In genomic region chr12:19483727-19484126, GRCh38 we compare ENCODE assay signal across 12 cellular contexts. TPM values are rescaled to one million over a fixed set of nuclear protein-coding genes. Genes with fewer than 3 reads are reported as not detected.
DNase-seq lines count a peak whose midpoint lies in the region; ATAC-seq and TF ChIP-seq lines count a peak whose summit lies in the region.
"Had no signal": no experiment of that assay in that cellular context is flagged by ENCODE, and none has a peak within 500 bp of the region (broad histone marks: within the 10 kb centered on the region; RNA-seq: fewer than 3 reads in every experiment).

No MANE protein-coding gene starts in this region.

- peak overlapping the region; percentile 46 for H3K4me3 Mint-ChIP-seq in activated T-cell treated with anti-CD3 and anti-CD28 coated beads, Interleukin-2, amount 50 U/mL, for 4 hours
- no peak overlapping the region for H3K4me3 Mint-ChIP-seq in activated CD8-positive, alpha-beta T cell treated with anti-CD3 and anti-CD28 coated beads, Interleukin-2, amount 10 ng/mL, durations not matched to agents 7 days and 5 days
- H3K4me3 Mint-ChIP-seq in endothelial cell (ENCODE audit: unreplicated experiment) = no peak overlapping the region
- H3K4me3 Mint-ChIP-seq in stimulated activated memory B cell treated with anti-CD40 and anti-IgM and Interleukin-4, amounts not matched to agents 10 μg/mL and 1 μg/mL and 100 μg/mL, for 72 hours = no peak overlapping the region

- H3K4me2 ChIP-seq in OCI-LY7 (ENCODE audit: low read length) = no peak overlapping the region

- no peak for DNase-seq in activated T-cell treated with anti-CD3 and anti-CD28 coated beads, Interleukin-2, amount 50 U/mL, for 4 hours
- DNase-seq in activated T-cell treated with anti-CD3 and anti-CD28 coated beads, Interleukin-2, amount 50 U/mL, for 48 hours = no peak
- no peak for DNase-seq in activated CD8-positive, alpha-beta T cell treated with anti-CD3 and anti-CD28 coated beads, Interleukin-2, amount 10 ng/mL, durations not matched to agents 7 days and 5 days
- no peak for DNase-seq in endothelial cell (ENCODE audit: low spot score)
- no peak for DNase-seq in OCI-LY7 (ENCODE audit: low spot score)
- DNase-seq in GM20000 (ENCODE audit: low spot score) = no peak
- DNase-seq: effector CD4-positive, alpha-beta T cell; NCI-H1048; NCI-H345 had no signal

- H3K4me3 ChIP-seq in OCI-LY7 (ENCODE audit: low read depth, low read length, poor library complexity, severe bottlenecking) = no peak overlapping the region
- H3K4me3 ChIP-seq: skin epidermis had no signal

- intact Hi-C loops in OCI-LY7 (cut with micrococcal nuclease; ENCODE audit: unreplicated experiment) = no loop called here

- peaks cover 96% of the 10 kb centered on the region for H3K79me2 ChIP-seq in OCI-LY7 (ENCODE audit: insufficient read depth, low read depth, low read length)

- H3K27ac ChIP-seq in OCI-LY7 (ENCODE audit: low read depth, low read length, poor library complexity, severe bottlenecking) = no peak overlapping the region

- no peak overlapping the region for H2AFZ ChIP-seq in OCI-LY7 (ENCODE audit: low read length)

- peaks cover 96% of the 10 kb centered on the region for H3K36me3 ChIP-seq in OCI-LY7 (ENCODE audit: insufficient read depth, low read length)

- H3K27me3 Mint-ChIP-seq in activated T-cell treated with anti-CD3 and anti-CD28 coated beads, Interleukin-2, amount 50 U/mL, for 4 hours (ENCODE audit: low read depth) = no peaks in the 10 kb centered on the region
- no peaks in the 10 kb centered on the region for H3K27me3 Mint-ChIP-seq in activated CD8-positive, alpha-beta T cell treated with anti-CD3 and anti-CD28 coated beads, Interleukin-2, amount 10 ng/mL, durations not matched to agents 7 days and 5 days (ENCODE audit: low read depth)
- peaks cover 6% of the 10 kb centered on the region for H3K27me3 Mint-ChIP-seq in endothelial cell (ENCODE audit: unreplicated experiment)
- no peaks in the 10 kb centered on the region for H3K27me3 Mint-ChIP-seq in stimulated activated memory B cell treated with anti-CD40 and anti-IgM and Interleukin-4, amounts not matched to agents 10 μg/mL and 1 μg/mL and 100 μg/mL, for 72 hours

- no peak for ATAC-seq in activated T-cell treated with anti-CD3 and anti-CD28 coated beads, Interleukin-2, amount 50 U/mL, for 4 hours
- no peak for ATAC-seq in activated CD8-positive, alpha-beta T cell treated with anti-CD3 and anti-CD28 coated beads, Interleukin-2, amount 10 ng/mL, durations not matched to agents 7 days and 5 days
- no peak for ATAC-seq in stimulated activated memory B cell treated with anti-CD40 and anti-IgM and Interleukin-4, amounts not matched to agents 10 μg/mL and 1 μg/mL and 100 μg/mL, for 72 hours
- ATAC-seq in HG03045 (IDR thresholded peaks at IDR 0.05; ENCODE audit: unreplicated experiment) = no peak

- H4K20me1 ChIP-seq in OCI-LY7 (ENCODE audit: insufficient read depth, low read length) = peaks cover 6% of the 10 kb centered on the region; the same call in 1 of the 2 replicates

- H3K4me1 Mint-ChIP-seq in activated T-cell treated with anti-CD3 and anti-CD28 coated beads, Interleukin-2, amount 50 U/mL, for 4 hours (ENCODE audit: low read depth) = peaks cover 52% of the 10 kb centered on the region
- H3K4me1 Mint-ChIP-seq in activated CD8-positive, alpha-beta T cell treated with anti-CD3 and anti-CD28 coated beads, Interleukin-2, amount 10 ng/mL, durations not matched to agents 7 days and 5 days (ENCODE audit: low read depth) = peaks cover 61% of the 10 kb centered on the region
- H3K4me1 Mint-ChIP-seq in endothelial cell (ENCODE audit: unreplicated experiment) = peaks cover 23% of the 10 kb centered on the region
- peaks cover 48% of the 10 kb centered on the region for H3K4me1 Mint-ChIP-seq in stimulated activated memory B cell treated with anti-CD40 and anti-IgM and Interleukin-4, amounts not matched to agents 10 μg/mL and 1 μg/mL and 100 μg/mL, for 72 hours

- H3K36me3 Mint-ChIP-seq in activated T-cell treated with anti-CD3 and anti-CD28 coated beads, Interleukin-2, amount 50 U/mL, for 4 hours (ENCODE audit: insufficient read depth) = peaks cover 59% of the 10 kb centered on the region
- H3K36me3 Mint-ChIP-seq in activated CD8-positive, alpha-beta T cell treated with anti-CD3 and anti-CD28 coated beads, Interleukin-2, amount 10 ng/mL, durations not matched to agents 7 days and 5 days (ENCODE audit: low read depth) = peaks cover 78% of the 10 kb centered on the region
- peaks cover 29% of the 10 kb centered on the region for H3K36me3 Mint-ChIP-seq in endothelial cell (ENCODE audit: low read depth, unreplicated experiment)
- peaks cover 65% of the 10 kb centered on the region for H3K36me3 Mint-ChIP-seq in stimulated activated memory B cell treated with anti-CD40 and anti-IgM and Interleukin-4, amounts not matched to agents 10 μg/mL and 1 μg/mL and 100 μg/mL, for 72 hours

- no peaks in the 10 kb centered on the region for H3K9me2 ChIP-seq in OCI-LY7 (ENCODE audit: insufficient read depth, low read length)

- H3K4me1 ChIP-seq in OCI-LY7 (ENCODE audit: insufficient read depth, low read length, poor library complexity, severe bottlenecking) = no peaks in the 10 kb centered on the region

- POLR2A ChIA-PET in activated CD8-positive, alpha-beta T cell treated with anti-CD3 and anti-CD28 coated beads, Interleukin-2, amount 10 ng/mL, durations not matched to agents 7 days and 5 days (lab: Charles Lee) = no interaction called here
- POLR2A ChIA-PET in OCI-LY7 (lab: Charles Lee) = no interaction called here

- CTCF ChIA-PET in activated CD8-positive, alpha-beta T cell treated with anti-CD3 and anti-CD28 coated beads, Interleukin-2, amount 10 ng/mL, durations not matched to agents 7 days and 5 days (lab: Charles Lee) = no interaction called here
- CTCF ChIA-PET in OCI-LY7 (lab: Charles Lee; ENCODE audit: unreplicated experiment) = no interaction called here

- peak overlapping the region; percentile 85 for H3K27ac Mint-ChIP-seq in activated CD8-positive, alpha-beta T cell treated with anti-CD3 and anti-CD28 coated beads, Interleukin-2, amount 10 ng/mL, durations not matched to agents 7 days and 5 days
- H3K27ac Mint-ChIP-seq in endothelial cell (ENCODE audit: unreplicated experiment) = peak overlapping the region; percentile 62
- peak overlapping the region; percentile 77 for H3K27ac Mint-ChIP-seq in stimulated activated memory B cell treated with anti-CD40 and anti-IgM and Interleukin-4, amounts not matched to agents 10 μg/mL and 1 μg/mL and 100 μg/mL, for 72 hours

- no TSS peak for BruUV-seq in OCI-LY7 (replicated peaks; lab: Mats Ljungman, UMichigan)

- H3K9me3 Mint-ChIP-seq in activated T-cell treated with anti-CD3 and anti-CD28 coated beads, Interleukin-2, amount 50 U/mL, for 4 hours = peaks cover 12% of the 10 kb centered on the region
- H3K9me3 Mint-ChIP-seq in activated CD8-positive, alpha-beta T cell treated with anti-CD3 and anti-CD28 coated beads, Interleukin-2, amount 10 ng/mL, durations not matched to agents 7 days and 5 days (ENCODE audit: insufficient read depth) = peaks cover 7% of the 10 kb centered on the region
- H3K9me3 Mint-ChIP-seq in endothelial cell (ENCODE audit: unreplicated experiment) = no peaks in the 10 kb centered on the region
- no peaks in the 10 kb centered on the region for H3K9me3 Mint-ChIP-seq in stimulated activated memory B cell treated with anti-CD40 and anti-IgM and Interleukin-4, amounts not matched to agents 10 μg/mL and 1 μg/mL and 100 μg/mL, for 72 hours

- H3K9me3 ChIP-seq in OCI-LY7 (ENCODE audit: low read length) = peaks cover 19% of the 10 kb centered on the region; the same call in 1 of the 2 replicates

- TF ChIP-seq CTCF in endothelial cell (IDR thresholded peaks at IDR 0.05; ENCODE audit: unreplicated experiment) (no peak), OCI-LY7 (conservative IDR thresholded peaks at IDR 0.05; ENCODE audit: low read length) (no peak), GM20000 (IDR thresholded peaks at IDR 0.05; ENCODE audit: extremely low read depth, missing control alignments) (no peak)

RNA-seq across cellular contexts. Expression of gene AEBP2, which starts 44.4 kb away (rescaled TPM):
- total RNA-seq in activated T-cell treated with anti-CD3 and anti-CD28 coated beads, Interleukin-2, amount 50 U/mL, for 4 hours = 10 to 100 TPM; 42.4 to 50.9 (median 45.8) TPM
- total RNA-seq in activated CD8-positive, alpha-beta T cell treated with anti-CD3 and anti-CD28 coated beads, Interleukin-2, amount 10 ng/mL, durations not matched to agents 7 days and 5 days = 10 to 100 TPM; 57.3 to 57.4 TPM
- total RNA-seq in endothelial cell (ENCODE audit: unreplicated experiment) = 37.6 TPM
- total RNA-seq in OCI-LY7 (2014; rRNA removed; shearing (Covaris generic)) = 20.9 and 21.5 TPM in 2 replicates
- 55.0 and 59.7 TPM in 2 replicates for total RNA-seq in OCI-LY7 (2022)
